Comparison of ENCODE assay signal across 9 cellular contexts in the genomic region with DNA sequence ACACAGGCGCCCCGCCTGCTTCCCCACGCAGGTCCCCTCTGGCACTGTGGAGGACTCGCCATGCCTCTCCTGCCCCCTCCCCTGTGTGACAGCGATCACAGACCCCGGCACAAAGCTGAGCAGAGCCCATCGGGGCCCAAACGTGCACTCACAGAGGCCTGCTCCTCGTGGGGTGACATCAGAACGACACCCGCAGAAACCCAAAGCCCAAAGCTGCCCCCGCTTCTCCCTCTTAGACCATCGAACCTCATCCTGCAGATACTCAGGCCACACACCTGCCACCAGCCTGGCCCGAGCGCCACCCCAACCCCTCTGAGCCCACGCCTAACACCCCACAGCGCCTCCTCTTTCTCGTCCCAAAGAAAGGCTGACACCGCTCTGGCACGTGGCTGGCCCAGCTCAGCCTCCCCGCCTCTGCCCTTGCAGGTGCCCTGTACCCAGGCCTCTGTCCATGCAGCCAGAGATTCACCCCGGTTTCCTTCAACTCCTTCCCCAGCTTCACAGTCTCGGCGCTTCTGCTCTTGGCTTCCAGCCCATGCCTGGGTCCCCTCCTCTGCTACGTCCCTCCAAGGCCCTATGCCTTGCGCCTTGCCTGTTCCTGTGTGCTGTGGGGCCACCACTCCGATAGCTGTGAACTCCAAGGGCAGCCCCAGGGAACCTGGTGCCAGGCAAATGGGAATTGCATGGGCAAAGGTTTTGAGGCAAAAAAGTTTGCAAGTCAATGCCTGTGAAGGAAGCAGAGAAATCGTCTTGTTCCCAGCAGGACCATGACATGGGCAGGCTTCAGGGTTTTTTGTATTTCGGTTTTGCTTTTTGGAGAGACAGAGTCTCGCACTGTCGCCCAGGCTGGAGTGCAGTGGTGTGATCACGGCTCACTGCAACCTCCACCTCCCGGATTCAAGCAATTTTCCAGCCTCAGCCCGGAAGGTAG.
DNase-seq lines count a peak whose midpoint lies in the region; ATAC-seq and TF ChIP-seq lines count a peak whose summit lies in the region.
"Had no signal": no experiment of that assay in that cellular context is flagged by ENCODE, and none has a peak within 500 bp of the region (broad histone marks: within the 10 kb centered on the region; RNA-seq: fewer than 3 reads in every experiment).

No MANE protein-coding gene starts in this region.

- no peak for TF ChIP-seq CTCF in brain microvascular endothelial cell (IDR thresholded peaks at IDR 0.05; ENCODE audit: low read depth, low read length, missing control alignments)

- DNase-seq in stimulated activated naive CD8-positive, alpha-beta T cell treated with anti-CD3 and anti-CD28 coated beads, Interleukin-15, Interleukin-2, amounts not matched to agents 100 U/mL and 50 U/mL, for 24 hours, result no peak
- DNase-seq in brain microvascular endothelial cell, result no peak
- DNase-seq in glomerular visceral epithelial cell (ENCODE audit: extremely low spot score), result no peak
- no peak for DNase-seq in NK-92 treated with Interleukin-12 subunit alpha and Interleukin-12 subunit beta, amount 100 ng/mL, for 24 hours (lab: John Stamatoyannopoulos, UW)
- no peak for DNase-seq in superior temporal gyrus (ENCODE audit: extremely low spot score)
- no peak for DNase-seq in activated effector memory CD4-positive, alpha-beta T cell treated with Interleukin-2 at 50 U/mL for 16 hours
- DNase-seq: GF-D8 had no signal

- peaks cover 33% of the 10 kb centered on the region for H3K4me1 Mint-ChIP-seq in stimulated activated naive CD8-positive, alpha-beta T cell treated with anti-CD3 and anti-CD28 coated beads, Interleukin-15, Interleukin-2, amounts not matched to agents 100 ng/mL and 50 ng/mL, for 24 hours (ENCODE audit: low read depth)

- H3K9me3 ChIP-seq in muscle layer of colon (ENCODE audit: low read length), result no peaks in the 10 kb centered on the region

- H3K36me3 ChIP-seq in brain microvascular endothelial cell (replicated peaks) (peaks cover 21% of the 10 kb centered on the region), muscle layer of colon (ENCODE audit: insufficient read depth, low read length) (peaks cover under 1% of the 10 kb centered on the region)

- peaks cover 8% of the 10 kb centered on the region for H3K27me3 Mint-ChIP-seq in stimulated activated naive CD8-positive, alpha-beta T cell treated with anti-CD3 and anti-CD28 coated beads, Interleukin-15, Interleukin-2, amounts not matched to agents 100 ng/mL and 50 ng/mL, for 24 hours

- ATAC-seq in stimulated activated naive CD8-positive, alpha-beta T cell treated with anti-CD3 and anti-CD28 coated beads, Interleukin-15, Interleukin-2, amounts not matched to agents 100 U/mL and 50 U/mL, for 24 hours, result no peak

- no peaks in the 10 kb centered on the region for H3K9me3 Mint-ChIP-seq in stimulated activated naive CD8-positive, alpha-beta T cell treated with anti-CD3 and anti-CD28 coated beads, Interleukin-15, Interleukin-2, amounts not matched to agents 100 ng/mL and 50 ng/mL, for 24 hours

- no peaks in the 10 kb centered on the region for H3K36me3 Mint-ChIP-seq in stimulated activated naive CD8-positive, alpha-beta T cell treated with anti-CD3 and anti-CD28 coated beads, Interleukin-15, Interleukin-2, amounts not matched to agents 100 ng/mL and 50 ng/mL, for 24 hours (ENCODE audit: low read depth)

- H3K4me1 ChIP-seq in muscle layer of colon (ENCODE audit: insufficient read depth, low read length), result peaks cover 27% of the 10 kb centered on the region

- H3K27ac ChIP-seq in brain microvascular endothelial cell (no peak overlapping the region), muscle layer of colon (ENCODE audit: low read depth, low read length) (peak overlapping the region; percentile 71)

- in situ Hi-C loops in brain microvascular endothelial cell (cut with HindIII; ENCODE audit: low pct_ligation_motif_present, low sequenced_read_pairs), result loop anchor here (25.0 kb wide), 1 partner anchor 126 kb away; a partner anchor contains a TSS

- peak overlapping the region; percentile 55 for H3K27ac Mint-ChIP-seq in stimulated activated naive CD8-positive, alpha-beta T cell treated with anti-CD3 and anti-CD28 coated beads, Interleukin-15, Interleukin-2, amounts not matched to agents 100 ng/mL and 50 ng/mL, for 24 hours

- peak overlapping the region; percentile 74 for H3K4me3 Mint-ChIP-seq in stimulated activated naive CD8-positive, alpha-beta T cell treated with anti-CD3 and anti-CD28 coated beads, Interleukin-15, Interleukin-2, amounts not matched to agents 100 ng/mL and 50 ng/mL, for 24 hours

- no peaks in the 10 kb centered on the region for H3K27me3 ChIP-seq in brain microvascular endothelial cell (replicated peaks)
- H3K27me3 ChIP-seq in muscle layer of colon (ENCODE audit: control insufficient read depth in 1 of 2, insufficient read depth in 2 of 2, low read length in 2 of 2), result peaks cover 0 to 8% of the 10 kb centered on the region in 2 donors

- no peak overlapping the region for H3K9ac ChIP-seq in muscle layer of colon (ENCODE audit: low read length)

- H3K4me3 ChIP-seq in brain microvascular endothelial cell (ENCODE audit: low read depth, low read length) (peak overlapping the region; percentile 72), muscle layer of colon (ENCODE audit: low read depth in 1 of 2, low read length in 2 of 2) (peak overlapping the region; percentile 6 to 14)
